Comparison of ENCODE assay signal across 3 cellular contexts in the genomic region with DNA sequence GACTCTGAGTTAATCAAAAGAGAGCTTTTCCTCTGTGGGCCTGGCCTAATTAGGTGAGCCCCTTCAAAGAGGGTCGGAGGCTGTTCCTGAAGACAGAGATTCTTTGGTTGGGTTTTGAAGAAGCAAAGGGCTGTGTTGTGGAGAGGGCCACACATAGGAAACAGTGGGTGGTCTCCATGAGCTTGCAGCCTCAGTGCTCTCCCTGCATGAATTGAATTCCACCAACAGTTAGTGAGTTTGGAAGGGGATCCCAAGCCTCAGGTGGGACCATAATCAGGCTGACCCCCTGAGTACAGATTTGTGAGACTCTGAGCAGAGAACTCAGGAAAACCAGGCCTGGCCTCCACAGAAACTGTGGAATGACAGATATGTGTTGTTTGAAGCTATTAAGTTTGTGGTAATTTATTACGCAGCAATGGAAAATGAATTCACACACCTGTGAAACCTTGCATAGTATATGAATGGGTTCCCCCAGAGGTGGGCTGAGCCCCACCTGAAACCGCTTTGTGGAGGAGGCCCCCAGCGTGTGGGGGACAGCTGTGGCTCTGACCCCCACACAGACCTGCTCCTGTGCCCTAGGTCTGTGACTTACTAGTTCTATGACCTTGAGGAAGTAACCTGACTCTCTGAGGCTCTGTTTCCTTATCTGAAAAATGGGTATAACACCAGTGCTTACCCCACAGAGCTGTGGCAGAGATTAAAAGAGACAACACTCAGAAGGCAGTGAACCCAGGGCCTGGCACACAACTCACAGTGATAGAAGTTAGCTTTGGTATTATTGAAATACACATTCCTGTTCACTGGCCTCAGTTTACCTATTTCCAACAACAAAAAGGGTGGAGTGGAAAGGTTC.
TF ChIP-seq lines count a peak whose summit lies in the region.

No MANE protein-coding gene starts in this region.

TF ChIP-seq in GM23338, 12 proteins besides CTCF, POLR2A, EP300 and RAD21 (continued from another document):
- TF ChIP-seq, protein P1, sequence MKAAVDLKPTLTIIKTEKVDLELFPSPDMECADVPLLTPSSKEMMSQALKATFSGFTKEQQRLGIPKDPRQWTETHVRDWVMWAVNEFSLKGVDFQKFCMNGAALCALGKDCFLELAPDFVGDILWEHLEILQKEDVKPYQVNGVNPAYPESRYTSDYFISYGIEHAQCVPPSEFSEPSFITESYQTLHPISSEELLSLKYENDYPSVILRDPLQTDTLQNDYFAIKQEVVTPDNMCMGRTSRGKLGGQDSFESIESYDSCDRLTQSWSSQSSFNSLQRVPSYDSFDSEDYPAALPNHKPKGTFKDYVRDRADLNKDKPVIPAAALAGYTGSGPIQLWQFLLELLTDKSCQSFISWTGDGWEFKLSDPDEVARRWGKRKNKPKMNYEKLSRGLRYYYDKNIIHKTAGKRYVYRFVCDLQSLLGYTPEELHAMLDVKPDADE (IDR thresholded peaks at IDR 0.05) = no peak

TF ChIP-seq in WTC11, 78 proteins besides CTCF, POLR2A, EP300 and RAD21 (continued from another document):
- TF ChIP-seq PRDM15 (CRISPR knock-in tag; IDR thresholded peaks at IDR 0.05) (peak; percentile 87), SP1 (CRISPR knock-in tag; conservative IDR thresholded peaks at IDR 0.05) (0 out of 2 replicates have a peak, but pooled peaks have one; percentile 32), GTF2I (CRISPR knock-in tag; conservative IDR thresholded peaks at IDR 0.05) (0 out of 2 replicates have a peak, but pooled peaks have one; percentile 53), FOXP1 (CRISPR knock-in tag; IDR thresholded peaks at IDR 0.05; ENCODE audit: borderline replicate concordance) (0 out of 2 replicates have a peak, but pooled peaks have one; percentile 34), GABPB1 (CRISPR knock-in tag; IDR thresholded peaks at IDR 0.05) (no peak), ESRRA (CRISPR knock-in tag; IDR thresholded peaks at IDR 0.05; ENCODE audit: borderline replicate concordance) (peak; percentile 75; the same call in 1 of the 2 replicates), ZNF532 (CRISPR knock-in tag; IDR thresholded peaks at IDR 0.05; ENCODE audit: borderline replicate concordance) (no peak), SMAD4 (CRISPR knock-in tag; IDR thresholded peaks at IDR 0.05) (no peak)
- TF ChIP-seq, protein P2, sequence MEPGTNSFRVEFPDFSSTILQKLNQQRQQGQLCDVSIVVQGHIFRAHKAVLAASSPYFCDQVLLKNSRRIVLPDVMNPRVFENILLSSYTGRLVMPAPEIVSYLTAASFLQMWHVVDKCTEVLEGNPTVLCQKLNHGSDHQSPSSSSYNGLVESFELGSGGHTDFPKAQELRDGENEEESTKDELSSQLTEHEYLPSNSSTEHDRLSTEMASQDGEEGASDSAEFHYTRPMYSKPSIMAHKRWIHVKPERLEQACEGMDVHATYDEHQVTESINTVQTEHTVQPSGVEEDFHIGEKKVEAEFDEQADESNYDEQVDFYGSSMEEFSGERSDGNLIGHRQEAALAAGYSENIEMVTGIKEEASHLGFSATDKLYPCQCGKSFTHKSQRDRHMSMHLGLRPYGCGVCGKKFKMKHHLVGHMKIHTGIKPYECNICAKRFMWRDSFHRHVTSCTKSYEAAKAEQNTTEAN (CRISPR knock-in tag; IDR thresholded peaks at IDR 0.05) = 0 out of 2 replicates have a peak, but pooled peaks have one; percentile 24

TF ChIP-seq in HepG2, 621 proteins besides CTCF, POLR2A, EP300 and RAD21 (continued from another document and continues in another):
- TF ChIP-seq FLYWCH1 (CRISPR knock-in tag; IDR thresholded peaks at IDR 0.05) (no peak), ZNF501 (CRISPR knock-in tag; IDR thresholded peaks at IDR 0.05) (peak; percentile 9; the same call in 1 of the 2 replicates), PHF20 (CRISPR knock-in tag; IDR thresholded peaks at IDR 0.05) (no peak), ATM (IDR thresholded peaks at IDR 0.05; ENCODE audit: borderline replicate concordance) (no peak), KDM1A (CRISPR knock-in tag; IDR thresholded peaks at IDR 0.05) (peak; percentile 84), ZFP90 (CRISPR knock-in tag; IDR thresholded peaks at IDR 0.05; ENCODE audit: borderline replicate concordance) (no peak), ZNF562 (CRISPR knock-in tag; IDR thresholded peaks at IDR 0.05; ENCODE audit: borderline replicate concordance) (no peak), UBTF (CRISPR knock-in tag; IDR thresholded peaks at IDR 0.05) (no peak), HDAC1 (CRISPR knock-in tag; IDR thresholded peaks at IDR 0.05) (0 out of 2 replicates have a peak, but pooled peaks have one; percentile 9), SAP130 (CRISPR knock-in tag; IDR thresholded peaks at IDR 0.05; ENCODE audit: low read depth) (no peak), ZNF296 (CRISPR knock-in tag; conservative IDR thresholded peaks at IDR 0.05) (no peak), ZNF207 (IDR thresholded peaks at IDR 0.05; ENCODE audit: borderline replicate concordance) (no peak), ZNF556 (CRISPR knock-in tag; IDR thresholded peaks at IDR 0.05; ENCODE audit: borderline replicate concordance) (0 out of 2 replicates have a peak, but pooled peaks have one; percentile 4), CREM (IDR thresholded peaks at IDR 0.05) (no peak), CREM (CRISPR knock-in tag; IDR thresholded peaks at IDR 0.05) (no peak), SNRNP70 (IDR thresholded peaks at IDR 0.05; ENCODE audit: low read depth, low read length) (no peak), ZKSCAN5 (CRISPR knock-in tag; IDR thresholded peaks at IDR 0.05) (no peak), ZNF496 (CRISPR knock-in tag; IDR thresholded peaks at IDR 0.05; ENCODE audit: insufficient replicate concordance) (no peak), AKAP8 (CRISPR knock-in tag; IDR thresholded peaks at IDR 0.05) (no peak), SSRP1 (CRISPR knock-in tag; IDR thresholded peaks at IDR 0.05) (peak; percentile 57; the same call in 1 of the 2 replicates), MAX (IDR thresholded peaks at IDR 0.05) (no peak), ELF4 (CRISPR knock-in tag; IDR thresholded peaks at IDR 0.05; ENCODE audit: borderline replicate concordance) (no peak), PAF1 (CRISPR knock-in tag; IDR thresholded peaks at IDR 0.05) (no peak), RNF2 (conservative IDR thresholded peaks at IDR 0.05; ENCODE audit: low read depth) (no peak), HNRNPK (IDR thresholded peaks at IDR 0.05; ENCODE audit: low read depth, low read length, poor library complexity, severe bottlenecking) (no peak), RERE (CRISPR knock-in tag; IDR thresholded peaks at IDR 0.05; ENCODE audit: low read depth) (no peak), ADNP (CRISPR knock-in tag; IDR thresholded peaks at IDR 0.05) (peak; percentile 90), ZNF614 (CRISPR knock-in tag; IDR thresholded peaks at IDR 0.05; ENCODE audit: borderline replicate concordance) (no peak), SP1 (IDR thresholded peaks at IDR 0.05) (no peak), SP1 (CRISPR knock-in tag; IDR thresholded peaks at IDR 0.05) (no peak), ZNF775 (CRISPR knock-in tag; IDR thresholded peaks at IDR 0.05; ENCODE audit: borderline replicate concordance) (no peak), KDM5B (CRISPR knock-in tag; IDR thresholded peaks at IDR 0.05; ENCODE audit: borderline replicate concordance) (no peak), ZNF629 (CRISPR knock-in tag; conservative IDR thresholded peaks at IDR 0.05) (peak; percentile 98), ZNF557 (CRISPR knock-in tag; IDR thresholded peaks at IDR 0.05) (no peak), MED8 (CRISPR knock-in tag; IDR thresholded peaks at IDR 0.05; ENCODE audit: insufficient replicate concordance) (no peak), MEIS1 (CRISPR knock-in tag; IDR thresholded peaks at IDR 0.05; ENCODE audit: borderline replicate concordance) (no peak)
- TF ChIP-seq, protein P3, sequence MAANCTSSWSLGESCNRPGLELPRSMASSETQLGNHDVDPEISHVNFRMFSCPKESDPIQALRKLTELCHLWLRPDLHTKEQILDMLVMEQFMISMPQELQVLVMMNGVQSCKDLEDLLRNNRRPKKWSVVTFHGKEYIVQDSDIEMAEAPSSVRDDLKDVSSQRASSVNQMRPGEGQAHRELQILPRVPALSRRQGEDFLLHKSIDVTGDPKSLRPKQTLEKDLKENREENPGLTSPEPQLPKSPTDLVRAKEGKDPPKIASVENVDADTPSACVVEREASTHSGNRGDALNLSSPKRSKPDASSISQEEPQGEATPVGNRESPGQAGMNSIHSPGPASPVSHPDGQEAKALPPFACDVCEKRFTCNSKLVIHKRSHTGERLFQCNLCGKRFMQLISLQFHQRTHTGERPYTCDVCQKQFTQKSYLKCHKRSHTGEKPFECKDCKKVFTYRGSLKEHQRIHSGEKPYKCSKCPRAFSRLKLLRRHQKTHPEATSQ (CRISPR knock-in tag; IDR thresholded peaks at IDR 0.05; ENCODE audit: borderline replicate concordance) = no peak
- TF ChIP-seq, protein P4, sequence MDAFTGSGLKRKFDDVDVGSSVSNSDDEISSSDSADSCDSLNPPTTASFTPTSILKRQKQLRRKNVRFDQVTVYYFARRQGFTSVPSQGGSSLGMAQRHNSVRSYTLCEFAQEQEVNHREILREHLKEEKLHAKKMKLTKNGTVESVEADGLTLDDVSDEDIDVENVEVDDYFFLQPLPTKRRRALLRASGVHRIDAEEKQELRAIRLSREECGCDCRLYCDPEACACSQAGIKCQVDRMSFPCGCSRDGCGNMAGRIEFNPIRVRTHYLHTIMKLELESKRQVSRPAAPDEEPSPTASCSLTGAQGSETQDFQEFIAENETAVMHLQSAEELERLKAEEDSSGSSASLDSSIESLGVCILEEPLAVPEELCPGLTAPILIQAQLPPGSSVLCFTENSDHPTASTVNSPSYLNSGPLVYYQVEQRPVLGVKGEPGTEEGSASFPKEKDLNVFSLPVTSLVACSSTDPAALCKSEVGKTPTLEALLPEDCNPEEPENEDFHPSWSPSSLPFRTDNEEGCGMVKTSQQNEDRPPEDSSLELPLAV (CRISPR knock-in tag; conservative IDR thresholded peaks at IDR 0.05; ENCODE audit: low read depth) = no peak
- TF ChIP-seq, protein P5, sequence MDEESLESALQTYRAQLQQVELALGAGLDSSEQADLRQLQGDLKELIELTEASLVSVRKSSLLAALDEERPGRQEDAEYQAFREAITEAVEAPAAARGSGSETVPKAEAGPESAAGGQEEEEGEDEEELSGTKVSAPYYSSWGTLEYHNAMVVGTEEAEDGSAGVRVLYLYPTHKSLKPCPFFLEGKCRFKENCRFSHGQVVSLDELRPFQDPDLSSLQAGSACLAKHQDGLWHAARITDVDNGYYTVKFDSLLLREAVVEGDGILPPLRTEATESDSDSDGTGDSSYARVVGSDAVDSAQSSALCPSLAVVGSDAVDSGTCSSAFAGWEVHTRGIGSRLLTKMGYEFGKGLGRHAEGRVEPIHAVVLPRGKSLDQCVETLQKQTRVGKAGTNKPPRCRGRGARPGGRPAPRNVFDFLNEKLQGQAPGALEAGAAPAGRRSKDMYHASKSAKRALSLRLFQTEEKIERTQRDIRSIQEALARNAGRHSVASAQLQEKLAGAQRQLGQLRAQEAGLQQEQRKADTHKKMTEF (CRISPR knock-in tag; IDR thresholded peaks at IDR 0.05) = no peak
